1 cellular context compared by ENCODE assay signal in genomic region chr4:120977435-120977997, GRCh38.
A peak's percentile ranks its signal among the peaks of the same experiment; 100 is the strongest.
TF ChIP-seq lines count a peak whose summit lies in the region.

No MANE protein-coding gene starts in this region.

TF ChIP-seq in H1, 55 proteins besides CTCF, POLR2A, EP300 and RAD21:
- TF ChIP-seq KDM1A (IDR thresholded peaks at IDR 0.05; ENCODE audit: borderline replicate concordance, low read length) (peak; percentile 91), EGR1 (IDR thresholded peaks at IDR 0.05; ENCODE audit: borderline replicate concordance, low read depth, low read length) (no peak), HDAC2 (IDR thresholded peaks at IDR 0.05; ENCODE audit: borderline replicate concordance in 1 of 2, low read depth in 2 of 2, low read length in 2 of 2) (peak in 1 of 2 experiments; percentile 72; a peak in 1 of 4 replicates)
